Comparison of ENCODE assay signal across 9 cellular contexts in the genomic region with DNA sequence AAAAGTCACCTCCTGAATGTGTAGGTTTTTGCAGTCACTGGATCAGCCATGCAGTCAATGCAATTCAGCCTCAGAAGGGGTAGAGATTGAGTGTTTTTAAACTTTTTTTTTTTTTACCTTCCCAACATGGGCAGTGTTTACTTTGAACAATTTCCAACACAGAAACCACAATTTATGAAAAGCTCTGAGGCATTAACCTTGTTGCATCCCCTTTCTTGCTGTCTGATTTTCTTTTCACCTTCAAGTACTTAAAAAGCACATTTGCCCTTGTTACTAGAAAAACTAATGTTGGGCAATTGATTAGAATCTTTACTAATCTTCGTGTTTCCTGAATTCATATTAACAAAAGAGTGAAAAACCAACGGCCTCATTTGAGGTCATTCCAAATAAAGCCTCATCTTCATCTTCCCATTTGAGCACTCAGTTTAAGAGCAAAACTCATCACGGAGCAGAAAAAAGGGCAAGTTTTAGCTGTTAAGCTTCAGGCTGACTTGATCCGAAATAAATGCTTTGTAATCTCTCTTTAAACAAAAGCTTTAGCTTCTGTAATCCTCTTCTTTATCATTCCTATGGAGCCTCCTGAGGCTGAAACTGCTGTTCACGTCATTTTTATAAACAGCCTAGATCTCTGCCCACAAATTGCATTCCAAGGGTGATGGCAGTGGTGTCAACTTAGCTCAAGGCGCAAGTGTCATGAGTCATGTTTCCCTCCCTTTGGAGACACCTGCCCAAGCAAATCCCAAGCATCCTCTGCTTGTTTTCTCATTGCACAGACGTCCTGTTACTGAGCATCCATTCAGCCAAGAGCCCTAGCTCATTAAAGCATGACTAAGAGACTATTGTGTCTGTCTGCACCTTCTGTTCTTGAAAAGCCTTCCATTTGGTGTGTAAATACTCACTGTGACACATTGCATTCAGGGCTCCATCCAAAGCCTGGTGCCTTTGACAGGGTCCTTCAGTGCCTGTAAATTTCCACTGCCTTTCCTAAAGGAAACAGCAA.
DNase-seq lines count a peak whose midpoint lies in the region; ATAC-seq, FAIRE-seq and TF ChIP-seq lines count a peak whose summit lies in the region.
"Had no signal": no experiment of that assay in that cellular context is flagged by ENCODE, and none has a peak within 500 bp of the region (broad histone marks: within the 10 kb centered on the region; RNA-seq: fewer than 3 reads in every experiment).

No MANE protein-coding gene starts in this region.

- no peak for TF ChIP-seq EP300 in H1 (IDR thresholded peaks at IDR 0.05; ENCODE audit: borderline replicate concordance in 1 of 2, low read depth in 2 of 2, low read length in 2 of 2)

- H2AFZ ChIP-seq in H1 (ENCODE audit: low read length) (no peak overlapping the region), OCI-LY7 (ENCODE audit: low read length) (no peak overlapping the region)

- H2BK20ac ChIP-seq in H1 (ENCODE audit: low read length), result no peak overlapping the region

- no peak overlapping the region for H3K23ac ChIP-seq in H1 (ENCODE audit: insufficient read length)

- no peak overlapping the region for H4K8ac ChIP-seq in H1 (ENCODE audit: extremely low read depth, insufficient read depth, low read length)

- H3K27ac ChIP-seq in H1 (ENCODE audit: low read depth, low read length) (no peak overlapping the region), OCI-LY7 (ENCODE audit: low read depth, low read length, poor library complexity, severe bottlenecking) (no peak overlapping the region)
- H3K27ac ChIP-seq: SK-N-MC had no signal

- H3K79me2 ChIP-seq in H1 (ENCODE audit: control insufficient read depth in 1 of 2, insufficient read depth in 2 of 2, low read length in 2 of 2) (no peaks in the 10 kb centered on the region), OCI-LY7 (ENCODE audit: insufficient read depth, low read depth, low read length) (no peaks in the 10 kb centered on the region)

- H4K5ac ChIP-seq in H1 (ENCODE audit: insufficient read length, low read depth, low read length), result no peak overlapping the region

- H3K27me3 Mint-ChIP-seq in type B pancreatic cell, result no peaks in the 10 kb centered on the region
- no peaks in the 10 kb centered on the region for H3K27me3 Mint-ChIP-seq in activated T-cell treated with anti-CD3 and anti-CD28 coated beads, Interleukin-2, amount 50 U/mL, for 24 hours

- no peaks in the 10 kb centered on the region for H3K4me1 ChIP-seq in H1 (replicated peaks in 1 of 4; ENCODE audit: control insufficient read depth in 3 of 4, insufficient read depth in 4 of 4, low read length in 3 of 4)
- H3K4me1 ChIP-seq in OCI-LY7 (ENCODE audit: insufficient read depth, low read length, poor library complexity, severe bottlenecking), result no peaks in the 10 kb centered on the region

- no peak overlapping the region for H3K9ac ChIP-seq in H1 (replicated peaks in 1 of 4; ENCODE audit: extremely low read depth in 1 of 4, low read depth in 3 of 4, low read length in 3 of 4)

- POLR2A ChIA-PET in H1 (lab: Charles Lee; ENCODE audit: partially characterized antibody), result no interaction called here
- POLR2A ChIA-PET in OCI-LY7 (lab: Charles Lee), result interaction anchor here (0.7 kb wide), 1 partner anchor 38 kb away, joined by 3 read pairs; no protein-coding TSS in a partner anchor

- no peak overlapping the region for H3K4me2 ChIP-seq in H1 (ENCODE audit: insufficient read depth in 1 of 2, low read depth in 2 of 2, low read length in 2 of 2)
- H3K4me2 ChIP-seq in OCI-LY7 (ENCODE audit: low read length), result no peak overlapping the region

- H3K9me3 ChIP-seq in H1 (ENCODE audit: insufficient read depth in 2 of 2, low read depth in 1 of 2, low read length in 1 of 2) (no peaks in the 10 kb centered on the region), OCI-LY7 (ENCODE audit: low read length) (no peaks in the 10 kb centered on the region)

- intact Hi-C loops in OCI-LY7 (cut with micrococcal nuclease; ENCODE audit: unreplicated experiment), result no loop called here

- no peaks in the 10 kb centered on the region for H3K79me1 ChIP-seq in H1 (ENCODE audit: low read depth, low read length)

- no peak for TF ChIP-seq POLR2A in H1 (IDR thresholded peaks at IDR 0.05; ENCODE audit: control extremely low read depth in 1 of 2, low read depth in 2 of 2, low read length in 2 of 2)

- WGBS in H1 (ENCODE audit: extremely low coverage in 1 of 2, insufficient coverage in 1 of 2, insufficient read length in 1 of 2, insufficient replicate concordance in 2 of 2, low coverage in 1 of 2, low lambda C conversion rate in 2 of 2, missing lambda C conversion rate in 1 of 2), 2 experiments, result 80% methylated on average over 7 of the region's 7 CpGs; no CpG with 5 or more reads in 1 of the 2 experiments

- no peak overlapping the region for H3K18ac ChIP-seq in H1 (ENCODE audit: extremely low read depth, low read length)

- H3K4me3 Mint-ChIP-seq in type B pancreatic cell, result peak overlapping the region; percentile 8
- no peak overlapping the region for H3K4me3 Mint-ChIP-seq in activated T-cell treated with anti-CD3 and anti-CD28 coated beads, Interleukin-2, amount 50 U/mL, for 24 hours

- no peak overlapping the region for H2BK5ac ChIP-seq in H1 (ENCODE audit: low read depth, low read length)

- H4K20me1 ChIP-seq in H1 (replicated peaks in 1 of 2; ENCODE audit: control insufficient read depth in 1 of 2, insufficient read depth in 2 of 2, low read length in 2 of 2) (no peaks in the 10 kb centered on the region), OCI-LY7 (ENCODE audit: insufficient read depth, low read length) (no peaks in the 10 kb centered on the region)

- no peak overlapping the region for H2BK12ac ChIP-seq in H1 (ENCODE audit: low read depth, low read length)

- no peak for FAIRE-seq in H1 (lab: Jason Lieb, UNC)

- peaks cover 10 to 31% (median 21%) of the 10 kb centered on the region in 4 experiments for H3K27me3 ChIP-seq in H1 (replicated peaks in 1 of 4; ENCODE audit: control insufficient read depth in 3 of 4, extremely low read depth in 1 of 4, insufficient read depth in 3 of 4, low read length in 3 of 4)

- peak overlapping the region; percentile 3 for H3K27ac Mint-ChIP-seq in type B pancreatic cell
- no peak overlapping the region for H3K27ac Mint-ChIP-seq in activated T-cell treated with anti-CD3 and anti-CD28 coated beads, Interleukin-2, amount 50 U/mL, for 24 hours

- BruUV-seq in OCI-LY7 (replicated peaks; lab: Mats Ljungman, UMichigan), result no TSS peak

- no peak overlapping the region for H2AK5ac ChIP-seq in H1 (ENCODE audit: low read depth, low read length)

- H4K91ac ChIP-seq in H1 (replicated peaks; ENCODE audit: insufficient read length, low read length), result no peak overlapping the region

- H3K4me3 ChIP-seq in H1 (ENCODE audit: extremely low read depth in 1 of 4, insufficient read depth in 2 of 4, low read depth in 3 of 4, low read length in 4 of 4) (no peak overlapping the region), OCI-LY7 (ENCODE audit: low read depth, low read length, poor library complexity, severe bottlenecking) (no peak overlapping the region)
- H3K4me3 ChIP-seq: SK-N-MC had no signal

- no peaks in the 10 kb centered on the region for H3K23me2 ChIP-seq in H1 (ENCODE audit: low read depth, low read length)

- DNase-seq in LHCN-M2 (ENCODE audit: low read depth) (peak; percentile 99), NCI-H524 (lab: John Stamatoyannopoulos, UW) (peak; percentile 89 to 96), H1 (ENCODE audit: low read depth in 1 of 2, low spot score in 2 of 2) (no peak), type B pancreatic cell (ENCODE audit: extremely low spot score, unreplicated experiment) (no peak), OCI-LY7 (ENCODE audit: low spot score) (no peak)
- DNase-seq in activated T-cell treated with anti-CD3 and anti-CD28 coated beads, Interleukin-2, amount 50 U/mL, for 24 hours, result no peak
- DNase-seq: activated CD8-positive, alpha-beta memory T cell treated with anti-CD3 and anti-CD28 coated beads, Interleukin-2, amount 50 U/mL, for 4 hours had no signal

- peaks cover 9% of the 10 kb centered on the region for H3K4me1 Mint-ChIP-seq in type B pancreatic cell (ENCODE audit: unreplicated experiment)
- no peaks in the 10 kb centered on the region for H3K4me1 Mint-ChIP-seq in activated T-cell treated with anti-CD3 and anti-CD28 coated beads, Interleukin-2, amount 50 U/mL, for 24 hours (ENCODE audit: low read depth)

- H3K4ac ChIP-seq in H1 (replicated peaks; ENCODE audit: insufficient read length, low read depth, low read length), result no peak overlapping the region

- no peak for ATAC-seq in HG03378 (IDR thresholded peaks at IDR 0.05; ENCODE audit: unreplicated experiment)

- TF ChIP-seq RAD21 in H1 (IDR thresholded peaks at IDR 0.05 in 1 of 2, conservative IDR thresholded peaks at IDR 0.05 in 1 of 2; ENCODE audit: low read depth in 2 of 2, low read length in 2 of 2), result no peak

- H2BK15ac ChIP-seq in H1 (ENCODE audit: low read length), result no peak overlapping the region

- H3K36me3 ChIP-seq in H1 (ENCODE audit: control insufficient read depth in 2 of 4, insufficient read depth in 4 of 4, low read length in 3 of 4) (no peaks in the 10 kb centered on the region), OCI-LY7 (ENCODE audit: insufficient read depth, low read length) (no peaks in the 10 kb centered on the region)

- no peaks in the 10 kb centered on the region for H3K36me3 Mint-ChIP-seq in type B pancreatic cell
- no peaks in the 10 kb centered on the region for H3K36me3 Mint-ChIP-seq in activated T-cell treated with anti-CD3 and anti-CD28 coated beads, Interleukin-2, amount 50 U/mL, for 24 hours (ENCODE audit: low read depth)

- H3K14ac ChIP-seq in H1 (ENCODE audit: insufficient read length), result no peak overlapping the region

- H2BK120ac ChIP-seq in H1 (replicated peaks; ENCODE audit: low read depth, low read length), result no peak overlapping the region

- CTCF ChIA-PET in H1 (lab: Charles Lee; ENCODE audit: partially characterized antibody), result interaction anchor here (0.6 to 1.8 kb wide), 6 partner anchors 18 to 968 kb away, joined by 3 to 8 read pairs (median 4); no protein-coding TSS in a partner anchor
- CTCF ChIA-PET in OCI-LY7 (lab: Charles Lee; ENCODE audit: unreplicated experiment), result no interaction called here

- no peak overlapping the region for H3K56ac ChIP-seq in H1 (replicated peaks; ENCODE audit: insufficient read length, low read depth, low read length)

- TF ChIP-seq CTCF in H1 (IDR thresholded peaks at IDR 0.05; ENCODE audit: control extremely low read depth in 1 of 3, insufficient read depth in 1 of 3, low read depth in 1 of 3, low read length in 3 of 3) (no peak), type B pancreatic cell (conservative IDR thresholded peaks at IDR 0.05) (no peak), OCI-LY7 (conservative IDR thresholded peaks at IDR 0.05; ENCODE audit: low read length) (no peak)

- H3K9me2 ChIP-seq in OCI-LY7 (ENCODE audit: insufficient read depth, low read length), result no peaks in the 10 kb centered on the region

- H3K9me3 Mint-ChIP-seq in type B pancreatic cell, result peaks cover 3% of the 10 kb centered on the region
- peaks cover 3% of the 10 kb centered on the region for H3K9me3 Mint-ChIP-seq in activated T-cell treated with anti-CD3 and anti-CD28 coated beads, Interleukin-2, amount 50 U/mL, for 24 hours

Comparison
In these comparisons a context has a peak if more than half of its experiments do, and no peak if none do; other contexts are left out.
1. DNase-seq: peak in LHCN-M2 (single experiment) and NCI-H524 (2 of 2); none in H1 (0 of 2), type B pancreatic cell (single experiment), activated T-cell treated with anti-CD3 and anti-CD28 coated beads, Interleukin-2, amount 50 U/mL, for 24 hours (single experiment) and OCI-LY7 (single experiment).